1 cellular context compared by ENCODE assay signal in the genomic region with DNA sequence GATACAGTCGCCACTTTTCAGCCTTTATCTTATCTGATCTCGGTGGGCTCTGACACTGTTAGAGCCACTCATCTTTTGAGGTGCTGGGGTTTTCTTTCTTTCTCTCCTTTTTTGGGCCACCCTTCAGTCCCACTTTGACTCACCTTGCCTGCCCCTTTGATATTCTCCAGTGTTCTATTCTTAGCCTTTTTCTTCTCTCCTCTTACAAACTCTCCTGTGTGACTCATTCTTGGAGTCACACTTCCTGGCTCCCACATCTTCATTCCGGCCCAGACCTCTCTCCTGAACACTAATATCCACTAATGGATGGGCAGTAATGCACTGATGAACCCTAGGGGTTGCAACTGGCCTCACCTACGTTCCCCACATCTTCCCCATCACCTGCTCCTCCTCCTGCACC.
TF ChIP-seq lines count a peak whose summit lies in the region.

No MANE protein-coding gene starts in this region.

TF ChIP-seq in WTC11, 78 proteins besides CTCF, POLR2A, EP300 and RAD21 (continued from another document):
- TF ChIP-seq, protein P1, sequence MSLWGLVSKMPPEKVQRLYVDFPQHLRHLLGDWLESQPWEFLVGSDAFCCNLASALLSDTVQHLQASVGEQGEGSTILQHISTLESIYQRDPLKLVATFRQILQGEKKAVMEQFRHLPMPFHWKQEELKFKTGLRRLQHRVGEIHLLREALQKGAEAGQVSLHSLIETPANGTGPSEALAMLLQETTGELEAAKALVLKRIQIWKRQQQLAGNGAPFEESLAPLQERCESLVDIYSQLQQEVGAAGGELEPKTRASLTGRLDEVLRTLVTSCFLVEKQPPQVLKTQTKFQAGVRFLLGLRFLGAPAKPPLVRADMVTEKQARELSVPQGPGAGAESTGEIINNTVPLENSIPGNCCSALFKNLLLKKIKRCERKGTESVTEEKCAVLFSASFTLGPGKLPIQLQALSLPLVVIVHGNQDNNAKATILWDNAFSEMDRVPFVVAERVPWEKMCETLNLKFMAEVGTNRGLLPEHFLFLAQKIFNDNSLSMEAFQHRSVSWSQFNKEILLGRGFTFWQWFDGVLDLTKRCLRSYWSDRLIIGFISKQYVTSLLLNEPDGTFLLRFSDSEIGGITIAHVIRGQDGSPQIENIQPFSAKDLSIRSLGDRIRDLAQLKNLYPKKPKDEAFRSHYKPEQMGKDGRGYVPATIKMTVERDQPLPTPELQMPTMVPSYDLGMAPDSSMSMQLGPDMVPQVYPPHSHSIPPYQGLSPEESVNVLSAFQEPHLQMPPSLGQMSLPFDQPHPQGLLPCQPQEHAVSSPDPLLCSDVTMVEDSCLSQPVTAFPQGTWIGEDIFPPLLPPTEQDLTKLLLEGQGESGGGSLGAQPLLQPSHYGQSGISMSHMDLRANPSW (CRISPR knock-in tag; conservative IDR thresholded peaks at IDR 0.05; ENCODE audit: low read depth) = no peak
- TF ChIP-seq ZNF138 (CRISPR knock-in tag; conservative IDR thresholded peaks at IDR 0.05) (no peak), IRF2 (CRISPR knock-in tag; IDR thresholded peaks at IDR 0.05; ENCODE audit: borderline replicate concordance, low read depth) (no peak)
- TF ChIP-seq, protein P2, sequence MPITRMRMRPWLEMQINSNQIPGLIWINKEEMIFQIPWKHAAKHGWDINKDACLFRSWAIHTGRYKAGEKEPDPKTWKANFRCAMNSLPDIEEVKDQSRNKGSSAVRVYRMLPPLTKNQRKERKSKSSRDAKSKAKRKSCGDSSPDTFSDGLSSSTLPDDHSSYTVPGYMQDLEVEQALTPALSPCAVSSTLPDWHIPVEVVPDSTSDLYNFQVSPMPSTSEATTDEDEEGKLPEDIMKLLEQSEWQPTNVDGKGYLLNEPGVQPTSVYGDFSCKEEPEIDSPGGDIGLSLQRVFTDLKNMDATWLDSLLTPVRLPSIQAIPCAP (CRISPR knock-in tag; IDR thresholded peaks at IDR 0.05) = no peak
TF ChIP-seq in WTC11: peak in this region for 0.
